Comparison of ENCODE assay signal across 8 cellular contexts in the genomic region with DNA sequence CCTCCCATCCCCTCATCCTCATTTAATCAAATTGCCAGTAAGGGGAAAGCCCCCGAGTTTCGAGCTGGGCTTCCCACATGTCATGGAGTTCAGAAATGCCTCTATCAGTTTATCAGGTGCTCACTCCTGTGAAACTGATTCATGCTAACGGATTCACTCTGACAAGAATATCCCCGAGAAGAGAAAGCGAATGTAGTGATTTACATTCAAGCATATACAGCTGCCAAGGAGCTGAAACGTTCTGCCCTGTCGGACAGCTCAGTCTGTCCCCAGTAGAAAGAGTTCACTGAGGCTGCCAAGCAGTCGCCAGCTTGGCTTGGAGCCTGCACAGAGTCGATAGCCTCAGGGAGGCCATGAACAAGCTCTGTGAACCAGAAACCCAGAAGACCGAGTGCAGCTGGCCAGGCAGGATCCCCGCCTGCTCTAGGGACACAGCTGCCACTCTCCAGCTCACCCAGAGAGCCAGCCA.
DNase-seq lines count a peak whose midpoint lies in the region; ATAC-seq and TF ChIP-seq lines count a peak whose summit lies in the region.

No MANE protein-coding gene starts in this region.

- H3K9me3 Mint-ChIP-seq in activated B cell treated with CpG ODN at 0.5 μM for 24 hours (no peaks in the 10 kb centered on the region), T-cell (no peaks in the 10 kb centered on the region)

- H3K4me1 ChIP-seq in BLaER1 (peaks cover 80% of the 10 kb centered on the region), suprapubic skin (peaks cover 21% of the 10 kb centered on the region)

- WGBS in suprapubic skin, result 40% methylated on average over 11 of the region's 11 CpGs

- H3K27me3 ChIP-seq in BLaER1 (no peaks in the 10 kb centered on the region), suprapubic skin (no peaks in the 10 kb centered on the region)

- intact Hi-C loops in activated B cell treated with CpG ODN at 0.5 μM for 24 hours (cut with micrococcal nuclease), result loop anchor here (5.0 kb wide), 1 partner anchor 205 kb away; no protein-coding TSS in a partner anchor

- peak; percentile 83 for ATAC-seq in GM19043 (IDR thresholded peaks at IDR 0.05; ENCODE audit: low read depth, unreplicated experiment)
- ATAC-seq in HG03064 (IDR thresholded peaks at IDR 0.05; ENCODE audit: low read depth, unreplicated experiment), result peak; percentile 86
- peak; percentile 60 for ATAC-seq in activated B cell treated with CpG ODN at 0.5 μM for 24 hours (ENCODE audit: low read depth)
- ATAC-seq in T-cell (replicated peaks in 1 of 4), result no peak

- CTCF ChIA-PET in activated B cell treated with CpG ODN at 0.5 μM for 24 hours (lab: Charles Lee), result interaction anchor here (0.6 kb wide), 1 partner anchor 314 kb away, joined by 4 read pairs; no protein-coding TSS in a partner anchor
- CTCF ChIA-PET in T-cell (lab: Charles Lee), result no interaction called here

- H3K4me1 Mint-ChIP-seq in activated B cell treated with CpG ODN at 0.5 μM for 24 hours (peaks cover 32% of the 10 kb centered on the region), T-cell (no peaks in the 10 kb centered on the region)

- H3K9me3 ChIP-seq in BLaER1 (no peaks in the 10 kb centered on the region), suprapubic skin (no peaks in the 10 kb centered on the region)

- DNase-seq in activated B cell treated with CpG ODN at 0.5 μM for 24 hours, result no peak
- peak; percentile 67 for DNase-seq in mucosa of gallbladder (ENCODE audit: low spot score)
- DNase-seq in NCI-H226, result no peak
- no peak for DNase-seq in suprapubic skin (ENCODE audit: low spot score in 2 of 2)
- no peak for DNase-seq in T-cell

- H3K27ac Mint-ChIP-seq in activated B cell treated with CpG ODN at 0.5 μM for 24 hours (peak overlapping the region; percentile 79), T-cell (no peak overlapping the region)

- H3K4me2 ChIP-seq in BLaER1, result peak overlapping the region; percentile 82

- H3K4me3 ChIP-seq in BLaER1 (no peak overlapping the region), suprapubic skin (no peak overlapping the region)

- H3K9ac ChIP-seq in BLaER1, result peak overlapping the region; percentile 43; the same call in 1 of the 2 replicates

- H3K27ac ChIP-seq in BLaER1, result peak overlapping the region; percentile 82
- no peak overlapping the region for H3K27ac ChIP-seq in suprapubic skin

- no peaks in the 10 kb centered on the region for H3K36me3 ChIP-seq in BLaER1
- H3K36me3 ChIP-seq in suprapubic skin, result no peaks in the 10 kb centered on the region

- H3K4me3 Mint-ChIP-seq in activated B cell treated with CpG ODN at 0.5 μM for 24 hours (peak overlapping the region; percentile 62), T-cell (no peak overlapping the region)

- H3K27me3 Mint-ChIP-seq in activated B cell treated with CpG ODN at 0.5 μM for 24 hours (peaks cover 8% of the 10 kb centered on the region), T-cell (peaks cover 19 to 21% of the 10 kb centered on the region in 2 donors)

- TF ChIP-seq EP300 in suprapubic skin (IDR thresholded peaks at IDR 0.05), result no peak

- H3K36me3 Mint-ChIP-seq in activated B cell treated with CpG ODN at 0.5 μM for 24 hours (ENCODE audit: low read depth) (no peaks in the 10 kb centered on the region), T-cell (no peaks in the 10 kb centered on the region)

- no peak for TF ChIP-seq POLR2A in suprapubic skin (IDR thresholded peaks at IDR 0.05)

- no peak for TF ChIP-seq CTCF in activated B cell treated with CpG ODN at 0.5 μM for 24 hours (IDR thresholded peaks at IDR 0.05)
- no peak for TF ChIP-seq CTCF in suprapubic skin (IDR thresholded peaks at IDR 0.05)

- POLR2A ChIA-PET in activated B cell treated with CpG ODN at 0.5 μM for 24 hours (lab: Charles Lee) (interaction anchor here (1.6 kb wide), 1 partner anchor 256 kb away, joined by 6 read pairs; no protein-coding TSS in a partner anchor), T-cell (lab: Charles Lee) (no interaction called here)

- H4K20me1 ChIP-seq in BLaER1, result no peaks in the 10 kb centered on the region

Comparison
In these comparisons a context has a peak if more than half of its experiments do, and no peak if none do; other contexts are left out.
1. ATAC-seq: peak in GM19043 (single experiment), HG03064 (single experiment) and activated B cell treated with CpG ODN at 0.5 μM for 24 hours (single experiment); none in T-cell (0 of 4).